ENCODE assay signal across 20 cellular contexts in the genomic region with DNA sequence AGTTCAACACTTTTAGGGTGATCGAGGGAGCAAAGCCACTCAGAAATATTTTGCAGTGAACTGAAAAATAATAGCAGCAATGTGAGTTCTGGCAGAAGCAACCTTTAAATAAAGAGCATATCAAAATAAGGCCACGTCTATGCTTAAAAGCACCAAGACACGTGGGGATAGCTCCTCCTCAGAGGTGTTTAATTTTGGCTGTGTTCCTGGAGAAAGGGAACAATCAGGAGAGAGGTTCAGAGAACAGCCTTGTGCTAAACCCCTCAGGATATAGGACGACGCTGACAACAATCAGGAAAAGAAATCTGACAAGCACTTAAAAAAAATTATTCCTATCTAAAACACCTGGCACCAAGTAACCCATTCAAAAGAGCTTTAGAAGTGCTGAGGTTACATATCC.
"Had no signal": no experiment of that assay in that cellular context is flagged by ENCODE, and none has a peak within 500 bp of the region (broad histone marks: within the 10 kb centered on the region; RNA-seq: fewer than 3 reads in every experiment).

No MANE protein-coding gene starts in this region.

- H3K4me3 Mint-ChIP-seq: effector memory CD8-positive, alpha-beta T cell; naive thymus-derived CD8-positive, alpha-beta T cell; neural crest cell; stimulated activated naive CD8-positive, alpha-beta T cell treated with anti-CD3 and anti-CD28 coated beads, Interleukin-15, amount 100 ng/mL, for 72 hours had no signal

- H3K9ac ChIP-seq: parathyroid adenoma had no signal

- H3K27ac Mint-ChIP-seq: effector memory CD8-positive, alpha-beta T cell; naive thymus-derived CD8-positive, alpha-beta T cell; progenitor cell of endocrine pancreas had no signal

- H3K27me3 ChIP-seq: gastrocnemius medialis, right atrium auricular region, suprapubic skin, vagina had no signal

- H3K4me1 ChIP-seq: gastrocnemius medialis, lower lobe of right lung, suprapubic skin, vagina had no signal

- H3K79me2 ChIP-seq: parathyroid adenoma had no signal

- H3K9me3 ChIP-seq: gastrocnemius medialis, lower lobe of right lung, right atrium auricular region, suprapubic skin, vagina had no signal

- H3K36me3 ChIP-seq: gastrocnemius medialis, lower lobe of right lung, right atrium auricular region, suprapubic skin, vagina had no signal

- H3K36me3 Mint-ChIP-seq: naive thymus-derived CD8-positive, alpha-beta T cell had no signal

- H3K4me1 Mint-ChIP-seq: naive thymus-derived CD8-positive, alpha-beta T cell; stimulated activated naive CD8-positive, alpha-beta T cell treated with anti-CD3 and anti-CD28 coated beads, Interleukin-15, amount 100 ng/mL, for 72 hours had no signal

- H3K4me3 ChIP-seq: gastrocnemius medialis, lower lobe of right lung, right atrium auricular region, smooth muscle cell, suprapubic skin, vagina had no signal

- H2AFZ ChIP-seq: parathyroid adenoma had no signal

- H3K27me3 Mint-ChIP-seq: effector memory CD8-positive, alpha-beta T cell had no signal

- H3K27ac ChIP-seq: gastrocnemius medialis, lower lobe of right lung, parathyroid adenoma, right atrium auricular region, suprapubic skin, vagina had no signal

- DNase-seq: cortex of kidney; effector memory CD8-positive, alpha-beta T cell; gastrocnemius medialis; left ventricle myocardium superior; lower lobe of right lung; naive thymus-derived CD8-positive, alpha-beta T cell; stimulated activated CD4-positive, alpha-beta T cell treated with anti-CD3 and anti-CD28 coated beads, Interleukin-12 subunit alpha, Interleukin-12 subunit beta, amount 100 ng/mL, for 4 hours; stimulated activated CD4-positive, alpha-beta T cell treated with anti-CD3 and anti-CD28 coated beads, Interleukin-1b, Interleukin-23, amount 100 ng/mL, for 48 hours; stimulated activated CD4-positive, alpha-beta T cell treated with anti-CD3 and anti-CD28 coated beads, Interleukin-4, amount 100 ng/mL, for 1 hour; stimulated activated CD8-positive, alpha-beta memory T cell treated with anti-CD3 and anti-CD28 coated beads, Interleukin-4, amount 100 ng/mL, for 48 hours; stimulated activated naive CD4-positive, alpha-beta T cell; stimulated activated naive CD8-positive, alpha-beta T cell treated with anti-CD3 and anti-CD28 coated beads, Interleukin-15, amount 100 ng/mL, for 72 hours; trophoblast cell had no signal

- H3K9me3 Mint-ChIP-seq: effector memory CD8-positive, alpha-beta T cell; naive thymus-derived CD8-positive, alpha-beta T cell; neural crest cell had no signal

- H3K4me2 ChIP-seq: smooth muscle cell had no signal
